In genomic region chr1:37596182-37596667, GRCh38 we compare ENCODE assay signal across 1 cellular context.
TF ChIP-seq lines count a peak whose summit lies in the region.

No MANE protein-coding gene starts in this region.

TF ChIP-seq in GM23338, 12 proteins besides CTCF, POLR2A, EP300 and RAD21 (continued from another document):
- TF ChIP-seq ZNF462 (CRISPR knock-in tag; IDR thresholded peaks at IDR 0.05) (no peak), EZH2phosphoT487 (IDR thresholded peaks at IDR 0.05; ENCODE audit: unreplicated experiment) (no peak), POLR2AphosphoS5 (IDR thresholded peaks at IDR 0.05; ENCODE audit: low read depth) (no peak), ZNF114 (CRISPR knock-in tag; IDR thresholded peaks at IDR 0.05) (no peak), CREB1 (CRISPR knock-in tag; IDR thresholded peaks at IDR 0.05; ENCODE audit: low read depth) (no peak), EZH2 (IDR thresholded peaks at IDR 0.05; ENCODE audit: low read depth, unreplicated experiment) (no peak)
